Comparison of ENCODE assay signal across 14 cellular contexts in genomic region chr1:245856944-245857531, GRCh38.
A peak's percentile ranks its signal among the peaks of the same experiment; 100 is the strongest.
DNase-seq lines count a peak whose midpoint lies in the region; ATAC-seq and TF ChIP-seq lines count a peak whose summit lies in the region.
"Had no signal": no experiment of that assay in that cellular context is flagged by ENCODE, and none has a peak within 500 bp of the region (broad histone marks: within the 10 kb centered on the region; RNA-seq: fewer than 3 reads in every experiment).

No MANE protein-coding gene starts in this region.

- H3K4me3 Mint-ChIP-seq in Calu3 (ENCODE audit: low read depth, unreplicated experiment), result peak overlapping the region; percentile 62
- H3K4me3 Mint-ChIP-seq: CD8-positive, alpha-beta T cell; stimulated activated naive CD8-positive, alpha-beta T cell treated with anti-CD3 and anti-CD28 coated beads, Interleukin-15, amount 100 ng/mL, for 72 hours had no signal

- H3K9me3 Mint-ChIP-seq in Calu3 (ENCODE audit: low read depth, unreplicated experiment), result peaks cover 6% of the 10 kb centered on the region

- H3K27ac Mint-ChIP-seq in Calu3 (ENCODE audit: unreplicated experiment), result peak overlapping the region; percentile 88
- H3K27ac Mint-ChIP-seq: CD8-positive, alpha-beta T cell; stimulated activated naive CD8-positive, alpha-beta T cell treated with anti-CD3 and anti-CD28 coated beads, Interleukin-15, amount 100 ng/mL, for 72 hours had no signal

- intact Hi-C loops in Calu3 (cut with micrococcal nuclease; ENCODE audit: unreplicated experiment), result loop anchor here (5.0 to 10.0 kb wide), 3 partner anchors 140 to 702 kb away; partner anchors contain the start of gene KIF26B

- no peaks in the 10 kb centered on the region for H3K27me3 Mint-ChIP-seq in Calu3 (ENCODE audit: unreplicated experiment)
- H3K27me3 Mint-ChIP-seq: stimulated activated naive CD8-positive, alpha-beta T cell treated with anti-CD3 and anti-CD28 coated beads, Interleukin-15, amount 100 ng/mL, for 72 hours had no signal

- BruUV-seq in Calu3 (replicated peaks; lab: Mats Ljungman, UMichigan), result no TSS peak

- ATAC-seq in omental fat pad (ENCODE audit: low FRiP score) (peak; percentile 31), GM18502 (IDR thresholded peaks at IDR 0.05; ENCODE audit: poor library complexity, unreplicated experiment) (no peak), HG02588 (IDR thresholded peaks at IDR 0.05; ENCODE audit: unreplicated experiment) (no peak)
- ATAC-seq: CD8-positive, alpha-beta T cell; stimulated activated naive CD8-positive, alpha-beta T cell treated with anti-CD3 and anti-CD28 coated beads, Interleukin-15, amount 100 ng/mL, for 72 hours had no signal

- DNase-seq in Calu3 (peak; percentile 67), RWPE1 (ENCODE audit: low spot score) (peak; percentile 12), epithelial cell of prostate (ENCODE audit: low read depth, low spot score) (peak; percentile 51), omental fat pad (ENCODE audit: low spot score) (no peak), germinal center (ENCODE audit: low spot score) (no peak)
- no peak for DNase-seq in activated CD8-positive, alpha-beta memory T cell treated with anti-CD3 and anti-CD28 coated beads, Interleukin-2, amount 50 U/mL, for 48 hours
- DNase-seq: CD8-positive, alpha-beta T cell; NCI-H1417 treated with DMSO at 0.1 percent for 48 hours; NCI-H526; retina; SHP77; stimulated activated naive CD8-positive, alpha-beta T cell treated with anti-CD3 and anti-CD28 coated beads, Interleukin-15, amount 100 ng/mL, for 72 hours had no signal

- H3K27ac ChIP-seq in RWPE1 (no peak overlapping the region), epithelial cell of prostate (no peak overlapping the region)

- CTCF ChIA-PET in Calu3 (lab: Charles Lee), result interaction anchor here (0.9 kb wide), 1 partner anchor 702 kb away, joined by 3 read pairs; the partner anchor contains the start of gene KIF26B
- CTCF ChIA-PET in RWPE1 (lab: Yijun Ruan, JAX), result no interaction called here

- H3K36me3 Mint-ChIP-seq in Calu3 (ENCODE audit: insufficient read depth, unreplicated experiment), result no peaks in the 10 kb centered on the region

- peaks cover 35% of the 10 kb centered on the region for H3K4me1 Mint-ChIP-seq in Calu3 (ENCODE audit: low read depth, unreplicated experiment)
- H3K4me1 Mint-ChIP-seq: stimulated activated naive CD8-positive, alpha-beta T cell treated with anti-CD3 and anti-CD28 coated beads, Interleukin-15, amount 100 ng/mL, for 72 hours had no signal

- POLR2A ChIA-PET in RWPE1 (lab: Yijun Ruan, JAX; ENCODE audit: low non-redundant PET), result no interaction called here

- TF ChIP-seq CTCF in Calu3 (IDR thresholded peaks at IDR 0.05; ENCODE audit: unreplicated experiment) (no peak), RWPE1 (conservative IDR thresholded peaks at IDR 0.05; ENCODE audit: low read depth) (no peak), omental fat pad (IDR thresholded peaks at IDR 0.05) (no peak)

Comparison
In these comparisons a context has a peak if more than half of its experiments do, and no peak if none do; other contexts are left out.
1. DNase-seq: peak in Calu3 (single experiment), RWPE1 (single experiment) and epithelial cell of prostate (single experiment); none in omental fat pad (single experiment), germinal center (single experiment) and activated CD8-positive, alpha-beta memory T cell treated with anti-CD3 and anti-CD28 coated beads, Interleukin-2, amount 50 U/mL, for 48 hours (single experiment).